ENCODE assay signal across 1 cellular context in genomic region chr6:110800181-110800838, GRCh38.
A peak's percentile ranks its signal among the peaks of the same experiment; 100 is the strongest.
TF ChIP-seq lines count a peak whose summit lies in the region.

No MANE protein-coding gene starts in this region.

TF ChIP-seq in K562, 482 proteins besides CTCF, POLR2A, EP300 and RAD21:
- TF ChIP-seq SIN3B (IDR thresholded peaks at IDR 0.05; ENCODE audit: low read depth) (no peak), ZNF324 (CRISPR knock-in tag; IDR thresholded peaks at IDR 0.05) (peak; percentile 93), RFX7 (CRISPR knock-in tag; IDR thresholded peaks at IDR 0.05) (no peak), LEF1 (IDR thresholded peaks at IDR 0.05) (no peak), POLR3A (IDR thresholded peaks at IDR 0.05; ENCODE audit: borderline replicate concordance, extremely low read depth, insufficient read depth, insufficient read length) (no peak), DPF2 (IDR thresholded peaks at IDR 0.05) (no peak), ASH1L (IDR thresholded peaks at IDR 0.05; ENCODE audit: borderline replicate concordance, low read depth, partially characterized antibody) (no peak)
